1 cellular context compared by ENCODE assay signal in the genomic region with DNA sequence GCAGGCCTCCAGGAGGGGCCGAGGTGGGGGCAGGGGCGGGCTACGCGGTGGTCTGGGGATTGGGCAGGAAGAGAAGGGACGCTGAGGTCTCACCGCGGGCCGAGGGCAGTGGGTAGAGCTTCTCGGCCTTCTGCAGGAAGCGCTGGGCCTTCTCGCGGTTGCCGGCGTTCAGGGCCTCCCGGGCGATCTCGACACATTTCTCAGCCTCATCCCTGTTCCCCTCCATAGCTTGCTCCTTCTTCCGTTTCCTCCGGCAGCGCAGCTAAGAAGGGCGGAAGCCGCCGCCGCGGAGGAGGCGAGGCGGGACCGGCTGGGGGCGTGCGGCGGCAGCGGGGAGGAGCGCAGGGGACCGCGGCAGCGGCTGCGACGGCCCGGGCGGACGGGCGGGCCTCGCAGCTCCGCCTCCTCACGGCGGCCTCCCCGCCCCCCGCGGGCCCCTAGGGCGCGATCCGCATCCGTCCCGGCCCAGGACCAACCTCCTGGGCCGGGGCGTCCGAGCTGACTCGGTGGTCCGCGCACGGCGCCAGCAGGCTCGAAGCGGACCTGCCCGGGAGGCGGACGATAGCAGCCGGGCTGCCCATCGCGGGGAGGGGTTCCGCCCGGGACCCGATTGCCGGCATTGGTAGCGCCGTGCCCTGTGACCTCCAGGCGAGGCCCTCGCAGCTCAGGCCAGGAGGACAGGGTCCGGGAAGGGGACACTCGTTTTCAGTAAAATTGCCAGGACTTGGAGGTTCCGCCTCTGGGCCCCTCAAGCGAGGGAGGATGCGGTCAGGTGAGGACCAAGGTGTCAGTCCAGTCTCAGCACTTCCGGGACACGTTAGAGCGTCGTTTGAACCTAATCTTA.
TF ChIP-seq lines count a peak whose summit lies in the region.

A gene (minus strand): TSS at position 273 of the 844 bp plus-strand sequence. CDS start 47 bp downstream, at position 226.

TF ChIP-seq in K562, 482 proteins besides CTCF, POLR2A, EP300 and RAD21 (continued from another document and continues in another):
- TF ChIP-seq, protein P1, sequence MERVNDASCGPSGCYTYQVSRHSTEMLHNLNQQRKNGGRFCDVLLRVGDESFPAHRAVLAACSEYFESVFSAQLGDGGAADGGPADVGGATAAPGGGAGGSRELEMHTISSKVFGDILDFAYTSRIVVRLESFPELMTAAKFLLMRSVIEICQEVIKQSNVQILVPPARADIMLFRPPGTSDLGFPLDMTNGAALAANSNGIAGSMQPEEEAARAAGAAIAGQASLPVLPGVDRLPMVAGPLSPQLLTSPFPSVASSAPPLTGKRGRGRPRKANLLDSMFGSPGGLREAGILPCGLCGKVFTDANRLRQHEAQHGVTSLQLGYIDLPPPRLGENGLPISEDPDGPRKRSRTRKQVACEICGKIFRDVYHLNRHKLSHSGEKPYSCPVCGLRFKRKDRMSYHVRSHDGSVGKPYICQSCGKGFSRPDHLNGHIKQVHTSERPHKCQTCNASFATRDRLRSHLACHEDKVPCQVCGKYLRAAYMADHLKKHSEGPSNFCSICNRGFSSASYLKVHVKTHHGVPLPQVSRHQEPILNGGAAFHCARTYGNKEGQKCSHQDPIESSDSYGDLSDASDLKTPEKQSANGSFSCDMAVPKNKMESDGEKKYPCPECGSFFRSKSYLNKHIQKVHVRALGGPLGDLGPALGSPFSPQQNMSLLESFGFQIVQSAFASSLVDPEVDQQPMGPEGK (CRISPR knock-in tag; IDR thresholded peaks at IDR 0.05; ENCODE audit: borderline replicate concordance): no peak
- TF ChIP-seq, protein P2, sequence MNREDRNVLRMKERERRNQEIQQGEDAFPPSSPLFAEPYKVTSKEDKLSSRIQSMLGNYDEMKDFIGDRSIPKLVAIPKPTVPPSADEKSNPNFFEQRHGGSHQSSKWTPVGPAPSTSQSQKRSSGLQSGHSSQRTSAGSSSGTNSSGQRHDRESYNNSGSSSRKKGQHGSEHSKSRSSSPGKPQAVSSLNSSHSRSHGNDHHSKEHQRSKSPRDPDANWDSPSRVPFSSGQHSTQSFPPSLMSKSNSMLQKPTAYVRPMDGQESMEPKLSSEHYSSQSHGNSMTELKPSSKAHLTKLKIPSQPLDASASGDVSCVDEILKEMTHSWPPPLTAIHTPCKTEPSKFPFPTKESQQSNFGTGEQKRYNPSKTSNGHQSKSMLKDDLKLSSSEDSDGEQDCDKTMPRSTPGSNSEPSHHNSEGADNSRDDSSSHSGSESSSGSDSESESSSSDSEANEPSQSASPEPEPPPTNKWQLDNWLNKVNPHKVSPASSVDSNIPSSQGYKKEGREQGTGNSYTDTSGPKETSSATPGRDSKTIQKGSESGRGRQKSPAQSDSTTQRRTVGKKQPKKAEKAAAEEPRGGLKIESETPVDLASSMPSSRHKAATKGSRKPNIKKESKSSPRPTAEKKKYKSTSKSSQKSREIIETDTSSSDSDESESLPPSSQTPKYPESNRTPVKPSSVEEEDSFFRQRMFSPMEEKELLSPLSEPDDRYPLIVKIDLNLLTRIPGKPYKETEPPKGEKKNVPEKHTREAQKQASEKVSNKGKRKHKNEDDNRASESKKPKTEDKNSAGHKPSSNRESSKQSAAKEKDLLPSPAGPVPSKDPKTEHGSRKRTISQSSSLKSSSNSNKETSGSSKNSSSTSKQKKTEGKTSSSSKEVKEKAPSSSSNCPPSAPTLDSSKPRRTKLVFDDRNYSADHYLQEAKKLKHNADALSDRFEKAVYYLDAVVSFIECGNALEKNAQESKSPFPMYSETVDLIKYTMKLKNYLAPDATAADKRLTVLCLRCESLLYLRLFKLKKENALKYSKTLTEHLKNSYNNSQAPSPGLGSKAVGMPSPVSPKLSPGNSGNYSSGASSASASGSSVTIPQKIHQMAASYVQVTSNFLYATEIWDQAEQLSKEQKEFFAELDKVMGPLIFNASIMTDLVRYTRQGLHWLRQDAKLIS (CRISPR knock-in tag; IDR thresholded peaks at IDR 0.05): no peak; the same call in 1 of the 2 replicates
- TF ChIP-seq PHF20 (IDR thresholded peaks at IDR 0.05; ENCODE audit: partially characterized antibody) (no peak), GATAD2A (IDR thresholded peaks at IDR 0.05) (peak; percentile 31; the same call in 1 of the 2 replicates), PRMT5 (CRISPR knock-in tag; IDR thresholded peaks at IDR 0.05) (no peak), ZNF316 (IDR thresholded peaks at IDR 0.05) (no peak), PCBP1 (IDR thresholded peaks at IDR 0.05; ENCODE audit: low read depth, low read length, poor library complexity, severe bottlenecking) (peak; percentile 85), SIX5 (IDR thresholded peaks at IDR 0.05; ENCODE audit: borderline replicate concordance in 1 of 2, insufficient read depth in 1 of 2, low read depth in 1 of 2, low read length in 2 of 2) (0 out of 4 replicates have a peak, but pooled peaks of 1 of the 2 experiments have one; percentile 15), DPF2 (IDR thresholded peaks at IDR 0.05) (no peak), ZKSCAN8 (CRISPR knock-in tag; IDR thresholded peaks at IDR 0.05) (no peak), U2AF2 (optimal IDR thresholded peaks at IDR 0.05; ENCODE audit: low read depth, low read length) (no peak), ZNF586 (CRISPR knock-in tag; conservative IDR thresholded peaks at IDR 0.05) (no peak), KAT7 (CRISPR knock-in tag; IDR thresholded peaks at IDR 0.05; ENCODE audit: borderline replicate concordance) (no peak; the same call in 1 of the 2 replicates), NFXL1 (CRISPR knock-in tag; IDR thresholded peaks at IDR 0.05) (no peak; the same call in 1 of the 2 replicates), CTBP1 (IDR thresholded peaks at IDR 0.05; ENCODE audit: borderline replicate concordance) (peak; percentile 81; the same call in 1 of the 2 replicates), ERF (CRISPR knock-in tag; IDR thresholded peaks at IDR 0.05) (peak; percentile 97), RB1 (IDR thresholded peaks at IDR 0.05; ENCODE audit: low read depth) (peak; percentile 74), ZNF785 (CRISPR knock-in tag; IDR thresholded peaks at IDR 0.05) (no peak), CHD2 (IDR thresholded peaks at IDR 0.05; ENCODE audit: low read depth, low read length) (no peak; the same call in 1 of the 2 replicates), SRSF1 (IDR thresholded peaks at IDR 0.05; ENCODE audit: low read depth, low read length) (no peak), NFE2L1 (tag; IDR thresholded peaks at IDR 0.05; ENCODE audit: borderline replicate concordance, low read depth) (no peak), DACH1 (IDR thresholded peaks at IDR 0.05; ENCODE audit: partially characterized antibody) (no peak), ZNF436 (CRISPR knock-in tag; IDR thresholded peaks at IDR 0.05) (peak; percentile 58; the same call in 1 of the 2 replicates)
- TF ChIP-seq, protein P3, sequence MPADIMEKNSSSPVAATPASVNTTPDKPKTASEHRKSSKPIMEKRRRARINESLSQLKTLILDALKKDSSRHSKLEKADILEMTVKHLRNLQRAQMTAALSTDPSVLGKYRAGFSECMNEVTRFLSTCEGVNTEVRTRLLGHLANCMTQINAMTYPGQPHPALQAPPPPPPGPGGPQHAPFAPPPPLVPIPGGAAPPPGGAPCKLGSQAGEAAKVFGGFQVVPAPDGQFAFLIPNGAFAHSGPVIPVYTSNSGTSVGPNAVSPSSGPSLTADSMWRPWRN (IDR thresholded peaks at IDR 0.05; ENCODE audit: low read depth): no peak
- TF ChIP-seq, protein P4, sequence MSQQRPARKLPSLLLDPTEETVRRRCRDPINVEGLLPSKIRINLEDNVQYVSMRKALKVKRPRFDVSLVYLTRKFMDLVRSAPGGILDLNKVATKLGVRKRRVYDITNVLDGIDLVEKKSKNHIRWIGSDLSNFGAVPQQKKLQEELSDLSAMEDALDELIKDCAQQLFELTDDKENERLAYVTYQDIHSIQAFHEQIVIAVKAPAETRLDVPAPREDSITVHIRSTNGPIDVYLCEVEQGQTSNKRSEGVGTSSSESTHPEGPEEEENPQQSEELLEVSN (IDR thresholded peaks at IDR 0.05; ENCODE audit: borderline replicate concordance in 1 of 2, extremely low read depth in 1 of 2, insufficient read depth in 1 of 2, insufficient read length in 1 of 2, low read depth in 1 of 2, low read length in 1 of 2, poor library complexity in 1 of 2, severe bottlenecking in 1 of 2): peak; percentile 45 to 65
- TF ChIP-seq, protein P5, sequence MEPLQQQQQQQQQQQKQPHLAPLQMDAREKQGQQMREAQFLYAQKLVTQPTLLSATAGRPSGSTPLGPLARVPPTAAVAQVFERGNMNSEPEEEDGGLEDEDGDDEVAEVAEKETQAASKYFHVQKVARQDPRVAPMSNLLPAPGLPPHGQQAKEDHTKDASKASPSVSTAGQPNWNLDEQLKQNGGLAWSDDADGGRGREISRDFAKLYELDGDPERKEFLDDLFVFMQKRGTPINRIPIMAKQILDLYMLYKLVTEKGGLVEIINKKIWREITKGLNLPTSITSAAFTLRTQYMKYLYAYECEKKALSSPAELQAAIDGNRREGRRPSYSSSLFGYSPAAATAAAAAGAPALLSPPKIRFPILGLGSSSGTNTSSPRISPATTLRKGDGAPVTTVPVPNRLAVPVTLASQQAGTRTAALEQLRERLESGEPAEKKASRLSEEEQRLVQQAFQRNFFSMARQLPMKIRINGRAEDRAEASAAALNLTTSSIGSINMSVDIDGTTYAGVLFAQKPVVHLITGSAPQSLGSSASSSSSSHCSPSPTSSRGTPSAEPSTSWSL (CRISPR knock-in tag; IDR thresholded peaks at IDR 0.05; ENCODE audit: borderline replicate concordance): peak; percentile 36; the same call in 1 of the 2 replicates
- TF ChIP-seq, protein P6, sequence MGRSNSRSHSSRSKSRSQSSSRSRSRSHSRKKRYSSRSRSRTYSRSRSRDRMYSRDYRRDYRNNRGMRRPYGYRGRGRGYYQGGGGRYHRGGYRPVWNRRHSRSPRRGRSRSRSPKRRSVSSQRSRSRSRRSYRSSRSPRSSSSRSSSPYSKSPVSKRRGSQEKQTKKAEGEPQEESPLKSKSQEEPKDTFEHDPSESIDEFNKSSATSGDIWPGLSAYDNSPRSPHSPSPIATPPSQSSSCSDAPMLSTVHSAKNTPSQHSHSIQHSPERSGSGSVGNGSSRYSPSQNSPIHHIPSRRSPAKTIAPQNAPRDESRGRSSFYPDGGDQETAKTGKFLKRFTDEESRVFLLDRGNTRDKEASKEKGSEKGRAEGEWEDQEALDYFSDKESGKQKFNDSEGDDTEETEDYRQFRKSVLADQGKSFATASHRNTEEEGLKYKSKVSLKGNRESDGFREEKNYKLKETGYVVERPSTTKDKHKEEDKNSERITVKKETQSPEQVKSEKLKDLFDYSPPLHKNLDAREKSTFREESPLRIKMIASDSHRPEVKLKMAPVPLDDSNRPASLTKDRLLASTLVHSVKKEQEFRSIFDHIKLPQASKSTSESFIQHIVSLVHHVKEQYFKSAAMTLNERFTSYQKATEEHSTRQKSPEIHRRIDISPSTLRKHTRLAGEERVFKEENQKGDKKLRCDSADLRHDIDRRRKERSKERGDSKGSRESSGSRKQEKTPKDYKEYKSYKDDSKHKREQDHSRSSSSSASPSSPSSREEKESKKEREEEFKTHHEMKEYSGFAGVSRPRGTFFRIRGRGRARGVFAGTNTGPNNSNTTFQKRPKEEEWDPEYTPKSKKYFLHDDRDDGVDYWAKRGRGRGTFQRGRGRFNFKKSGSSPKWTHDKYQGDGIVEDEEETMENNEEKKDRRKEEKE (IDR thresholded peaks at IDR 0.05; ENCODE audit: borderline replicate concordance in 1 of 2, control insufficient read depth in 1 of 2, low read depth in 2 of 2, low read length in 1 of 2): peak in 1 of 2 experiments; percentile 28; a peak in 1 of 4 replicates
- TF ChIP-seq, protein P7, sequence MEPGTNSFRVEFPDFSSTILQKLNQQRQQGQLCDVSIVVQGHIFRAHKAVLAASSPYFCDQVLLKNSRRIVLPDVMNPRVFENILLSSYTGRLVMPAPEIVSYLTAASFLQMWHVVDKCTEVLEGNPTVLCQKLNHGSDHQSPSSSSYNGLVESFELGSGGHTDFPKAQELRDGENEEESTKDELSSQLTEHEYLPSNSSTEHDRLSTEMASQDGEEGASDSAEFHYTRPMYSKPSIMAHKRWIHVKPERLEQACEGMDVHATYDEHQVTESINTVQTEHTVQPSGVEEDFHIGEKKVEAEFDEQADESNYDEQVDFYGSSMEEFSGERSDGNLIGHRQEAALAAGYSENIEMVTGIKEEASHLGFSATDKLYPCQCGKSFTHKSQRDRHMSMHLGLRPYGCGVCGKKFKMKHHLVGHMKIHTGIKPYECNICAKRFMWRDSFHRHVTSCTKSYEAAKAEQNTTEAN (CRISPR knock-in tag; IDR thresholded peaks at IDR 0.05): no peak
- TF ChIP-seq, protein P8, sequence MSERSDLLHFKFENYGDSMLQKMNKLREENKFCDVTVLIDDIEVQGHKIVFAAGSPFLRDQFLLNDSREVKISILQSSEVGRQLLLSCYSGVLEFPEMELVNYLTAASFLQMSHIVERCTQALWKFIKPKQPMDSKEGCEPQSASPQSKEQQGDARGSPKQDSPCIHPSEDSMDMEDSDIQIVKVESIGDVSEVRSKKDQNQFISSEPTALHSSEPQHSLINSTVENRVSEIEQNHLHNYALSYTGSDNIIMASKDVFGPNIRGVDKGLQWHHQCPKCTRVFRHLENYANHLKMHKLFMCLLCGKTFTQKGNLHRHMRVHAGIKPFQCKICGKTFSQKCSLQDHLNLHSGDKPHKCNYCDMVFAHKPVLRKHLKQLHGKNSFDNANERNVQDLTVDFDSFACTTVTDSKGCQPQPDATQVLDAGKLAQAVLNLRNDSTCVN (CRISPR knock-in tag; IDR thresholded peaks at IDR 0.05): peak; percentile 89; the same call in 1 of the 2 replicates
- TF ChIP-seq, protein P9, sequence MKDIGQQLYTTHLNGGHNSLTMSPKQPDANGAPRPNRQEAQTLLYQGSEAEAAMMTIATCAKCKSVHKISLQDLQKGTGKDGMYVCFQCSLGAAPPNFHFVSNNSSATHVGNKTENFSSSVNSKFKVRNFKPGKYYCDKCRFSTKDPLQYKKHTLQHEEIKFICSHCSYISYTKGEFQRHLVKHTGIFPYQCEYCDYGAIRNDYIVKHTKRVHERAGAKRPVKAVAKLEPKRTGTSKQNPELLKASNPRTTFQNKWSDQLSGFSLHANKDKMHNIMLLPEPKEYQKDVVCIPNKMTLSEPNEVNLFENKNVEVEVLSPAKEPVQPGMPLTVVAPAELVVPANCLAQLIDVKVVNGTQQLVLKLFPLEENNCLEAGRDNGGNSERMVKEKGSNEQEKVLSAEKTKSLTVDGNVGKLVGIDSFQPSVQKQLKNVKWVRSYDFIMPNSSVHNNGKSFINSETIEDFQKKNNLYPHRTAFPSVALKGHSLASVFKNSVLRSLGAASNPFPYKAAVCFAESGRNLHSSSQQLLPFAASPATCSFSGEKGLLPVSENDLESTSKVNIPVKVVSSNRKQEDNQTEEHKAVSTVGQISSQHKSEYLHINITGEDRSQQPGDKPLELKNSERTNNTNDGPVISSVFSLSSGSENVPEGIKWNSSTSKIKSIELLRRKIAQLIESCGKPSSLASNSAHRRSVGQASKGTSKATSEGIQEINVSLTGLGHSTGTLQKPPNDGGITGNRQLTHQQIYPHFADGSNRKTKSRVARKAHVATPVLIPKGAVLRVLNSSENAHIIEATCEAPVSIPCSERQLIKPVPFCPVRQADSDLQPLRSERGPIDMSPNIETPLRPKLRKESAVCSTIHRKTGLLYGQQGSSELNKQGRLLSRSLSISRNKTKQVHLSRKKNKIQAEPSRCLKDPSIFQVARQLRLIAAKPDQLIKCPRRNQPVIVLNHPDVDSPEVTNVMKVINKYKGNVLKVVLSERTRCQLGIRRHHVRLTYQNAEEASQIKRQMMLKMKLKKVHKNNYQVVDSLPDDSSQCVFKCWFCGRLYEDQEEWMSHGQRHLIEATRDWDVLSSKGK (CRISPR knock-in tag; IDR thresholded peaks at IDR 0.05): no peak
- TF ChIP-seq, protein P10, sequence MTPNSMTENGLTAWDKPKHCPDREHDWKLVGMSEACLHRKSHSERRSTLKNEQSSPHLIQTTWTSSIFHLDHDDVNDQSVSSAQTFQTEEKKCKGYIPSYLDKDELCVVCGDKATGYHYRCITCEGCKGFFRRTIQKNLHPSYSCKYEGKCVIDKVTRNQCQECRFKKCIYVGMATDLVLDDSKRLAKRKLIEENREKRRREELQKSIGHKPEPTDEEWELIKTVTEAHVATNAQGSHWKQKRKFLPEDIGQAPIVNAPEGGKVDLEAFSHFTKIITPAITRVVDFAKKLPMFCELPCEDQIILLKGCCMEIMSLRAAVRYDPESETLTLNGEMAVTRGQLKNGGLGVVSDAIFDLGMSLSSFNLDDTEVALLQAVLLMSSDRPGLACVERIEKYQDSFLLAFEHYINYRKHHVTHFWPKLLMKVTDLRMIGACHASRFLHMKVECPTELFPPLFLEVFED (CRISPR knock-in tag; conservative IDR thresholded peaks at IDR 0.05): peak; percentile 97
